Comparison of ENCODE assay signal across 8 cellular contexts in the genomic region with DNA sequence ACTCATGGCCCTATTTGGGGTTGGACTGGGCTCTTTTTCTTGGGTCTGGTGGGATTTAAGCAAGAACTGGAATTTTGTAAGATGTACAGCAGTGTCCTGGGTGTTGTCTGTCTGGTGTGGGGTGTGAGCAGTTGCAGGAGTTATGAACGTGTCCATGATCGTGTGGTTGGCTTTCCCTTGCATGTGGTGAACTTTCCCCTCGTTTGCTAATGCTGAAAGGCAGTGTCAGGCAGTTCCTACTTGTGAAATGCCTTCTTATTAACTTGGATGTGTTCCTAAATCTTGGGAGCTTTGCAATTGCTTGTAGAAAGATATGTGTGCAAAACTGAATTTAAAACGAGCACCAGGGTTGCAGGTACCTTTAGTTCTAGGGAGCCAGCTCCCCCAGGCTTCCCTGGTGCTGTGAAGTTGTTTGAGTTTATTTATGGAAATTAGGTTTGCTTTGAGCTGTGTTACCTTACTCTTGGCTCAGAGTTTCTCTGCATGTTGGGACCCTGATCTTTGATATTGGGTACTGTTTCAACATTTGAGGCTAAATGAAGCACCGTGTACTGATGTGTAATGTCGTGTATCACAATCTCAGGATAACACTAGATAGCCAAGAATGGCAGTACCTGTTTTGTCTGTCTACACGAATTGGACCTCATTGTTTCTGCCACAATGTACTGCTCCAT. TPM values are rescaled to one million over a fixed set of nuclear protein-coding genes. Genes with fewer than 3 reads are reported as not detected.
DNase-seq lines count a peak whose midpoint lies in the region; ATAC-seq, FAIRE-seq and TF ChIP-seq lines count a peak whose summit lies in the region.

No MANE protein-coding gene starts in this region.

- intact Hi-C loops in adrenal gland (cut with DNase I) = no loop called here

- no peaks in the 10 kb centered on the region for H3K9me3 ChIP-seq in adrenal gland (replicated peaks in 1 of 3)
- H3K9me3 ChIP-seq in keratinocyte (ENCODE audit: control insufficient read depth, low read depth, low read length) = no peaks in the 10 kb centered on the region
- no peaks in the 10 kb centered on the region for H3K9me3 ChIP-seq in stomach smooth muscle (ENCODE audit: control insufficient read depth in 2 of 2, low read length in 2 of 2)

- TF ChIP-seq POLR2A in adrenal gland (IDR thresholded peaks at IDR 0.05) = no peak

- H3K4me1 ChIP-seq in adrenal gland (replicated peaks in 1 of 2) (peaks cover 10% of the 10 kb centered on the region in 2 donors), keratinocyte (ENCODE audit: control insufficient read depth, extremely low read depth, insufficient read depth, low read length) (peaks cover 6% of the 10 kb centered on the region), stomach smooth muscle (ENCODE audit: control insufficient read depth, insufficient read depth, low read length) (peaks cover 7% of the 10 kb centered on the region)

- dilution Hi-C loops in keratinocyte (cut with MboI; ENCODE audit: extremely low pct_ligation_motif_present, low sequenced_read_pairs) = no loop called here

- H3K36me3 ChIP-seq in adrenal gland (replicated peaks in 1 of 2) = no peaks in the 10 kb centered on the region
- H3K36me3 ChIP-seq in keratinocyte (ENCODE audit: control insufficient read depth in 2 of 2, extremely low read depth in 1 of 2, insufficient read depth in 2 of 2, low read length in 2 of 2) = peaks cover 0 to 1% of the 10 kb centered on the region in 2 experiments
- peaks cover 0 to 3% of the 10 kb centered on the region in 2 donors for H3K36me3 ChIP-seq in stomach smooth muscle (ENCODE audit: control insufficient read depth in 2 of 2, insufficient read depth in 2 of 2, low read length in 2 of 2)

- FAIRE-seq in keratinocyte (lab: Jason Lieb, UNC) = no peak

- H3K4me1 Mint-ChIP-seq in HFFc6 (ENCODE audit: low read depth) = peaks cover 8% of the 10 kb centered on the region; the same call in 1 of the 2 replicates

- H3K9ac ChIP-seq in keratinocyte (ENCODE audit: control insufficient read depth, extremely low read depth, insufficient read depth, low read length) (peak overlapping the region; percentile 94), stomach smooth muscle (ENCODE audit: low read length in 2 of 2) (peak overlapping the region; percentile 86 to 94)

- H3K79me2 ChIP-seq in keratinocyte (ENCODE audit: control insufficient read depth, insufficient read depth, low read length) = peaks cover 24% of the 10 kb centered on the region

- peak overlapping the region; percentile 98 for H2AFZ ChIP-seq in keratinocyte (ENCODE audit: control insufficient read depth, low read length)

- H3K27ac Mint-ChIP-seq in HFFc6 = peak overlapping the region; percentile 75

- no peak for TF ChIP-seq CTCF in AG04449 (IDR thresholded peaks at IDR 0.05; ENCODE audit: insufficient read depth, low read length, missing control alignments)
- no peak for TF ChIP-seq CTCF in HFFc6 (IDR thresholded peaks at IDR 0.05)
- no peak for TF ChIP-seq CTCF in adrenal gland (IDR thresholded peaks at IDR 0.05)
- TF ChIP-seq CTCF in keratinocyte (optimal IDR thresholded peaks at IDR 0.05 in 1 of 3, IDR thresholded peaks at IDR 0.05 in 1 of 3, conservative IDR thresholded peaks at IDR 0.05 in 1 of 3; ENCODE audit: extremely low read depth in 1 of 3, insufficient read depth in 2 of 3, low read length in 3 of 3) = no peak

- H4K20me1 ChIP-seq in keratinocyte (ENCODE audit: control insufficient read depth, extremely low read depth, insufficient read depth, low read length) = no peaks in the 10 kb centered on the region

- CTCF ChIA-PET in AG04449 (lab: Yijun Ruan, JAX) = interaction anchor here (1.1 to 1.5 kb wide), 3 partner anchors 72 to 207 kb away, joined by 4 to 5 read pairs (median 5); no protein-coding TSS in a partner anchor

- POLR2A ChIA-PET in AG04449 (lab: Yijun Ruan, JAX) = no interaction called here

- peak overlapping the region; percentile 90 for H3K4me3 ChIP-seq in AG04449 (ENCODE audit: low read depth, low read length)
- peak overlapping the region in 3 of 4 donors; percentile 25 to 90 (median 86) for H3K4me3 ChIP-seq in adrenal gland
- H3K4me3 ChIP-seq in keratinocyte (ENCODE audit: control insufficient read depth in 2 of 3, extremely low read depth in 1 of 3, insufficient read depth in 2 of 3, low read depth in 1 of 3, low read length in 3 of 3) = peak overlapping the region; percentile 72 to 100 (median 99)
- H3K4me3 ChIP-seq in stomach smooth muscle (ENCODE audit: low read length in 2 of 2) = peak overlapping the region; percentile 94

- peaks cover 5% of the 10 kb centered on the region; the same call in 1 of the 2 replicates for H3K36me3 Mint-ChIP-seq in HFFc6 (ENCODE audit: low read depth)

- no peak for ATAC-seq in HG03565 (IDR thresholded peaks at IDR 0.05; ENCODE audit: unreplicated experiment)

- DNase-seq in AG04449 (ENCODE audit: low read depth, low spot score) = no peak
- DNase-seq in HFFc6 = peak; percentile 1
- DNase-seq in adrenal gland = peak in 2 of 7 donors; percentile 2 to 16
- no peak for DNase-seq in keratinocyte (ENCODE audit: low read depth, low spot score)
- DNase-seq in stimulated activated CD4-positive, alpha-beta T cell treated with anti-CD3 and anti-CD28 coated beads, Interleukin-12 subunit alpha, Interleukin-12 subunit beta, amount 100 ng/mL, for 4 hours = no peak
- no peak for DNase-seq in SKM-1 treated with dmso at 0.1 percent for 144 hours (lab: John Stamatoyannopoulos, UW; ENCODE audit: unreplicated experiment)

- 18 to 32% (median 25%) methylated on average over 7 of the region's 7 CpGs for WGBS in adrenal gland, 4 donors

- peaks cover 2% of the 10 kb centered on the region for H3K9me1 ChIP-seq in keratinocyte (ENCODE audit: control insufficient read depth, extremely low read depth, insufficient read depth, low read length)

- peaks cover 18% of the 10 kb centered on the region for H3K27me3 ChIP-seq in adrenal gland
- peaks cover 1% of the 10 kb centered on the region for H3K27me3 ChIP-seq in keratinocyte (ENCODE audit: control insufficient read depth, extremely low read depth, insufficient read depth, low read length)
- peaks cover under 1% of the 10 kb centered on the region in 2 donors for H3K27me3 ChIP-seq in stomach smooth muscle (ENCODE audit: control insufficient read depth in 1 of 2, insufficient read depth in 2 of 2, low read length in 2 of 2)

- H3K4me3 Mint-ChIP-seq in HFFc6 = peak overlapping the region; percentile 99

- H3K27ac ChIP-seq in adrenal gland = peak overlapping the region in 1 of 5 donors; percentile 58
- peak overlapping the region; percentile 83 for H3K27ac ChIP-seq in keratinocyte (ENCODE audit: control insufficient read depth, insufficient read depth, low read length)
- H3K27ac ChIP-seq in stomach smooth muscle (ENCODE audit: low read length) = no peak overlapping the region

- H3K4me2 ChIP-seq in keratinocyte (ENCODE audit: control insufficient read depth, extremely low read depth, insufficient read depth, low read depth, low read length) = peak overlapping the region; percentile 99

- no peaks in the 10 kb centered on the region for H3K9me3 Mint-ChIP-seq in HFFc6

- H3K27me3 Mint-ChIP-seq in HFFc6 (ENCODE audit: insufficient read depth) = peaks cover 9% of the 10 kb centered on the region

RNA-seq across cellular contexts. Expression of a gene that starts 35.8 kb away (rescaled TPM):
- 100 to 1,000 TPM in 3 of 6 experiments, 10 to 100 TPM in 3; 89.1 to 119 (median 99.0) TPM for total RNA-seq in HFFc6 (2021; fragmentation: NEBNext Ultra II Directional; extraction: Animal tissue kit (Norgen Biotek cat#: 25700))
- 100 to 1,000 TPM in 3 of 8 donors, 10 to 100 TPM in 5; 48.3 to 162 (median 94.6) TPM for total RNA-seq in adrenal gland
- 100 to 1,000 TPM in 1 of 3 donors, 10 to 100 TPM in 2; 37.1 to 342 (median 44.5) TPM for polyA plus RNA-seq in adrenal gland
- 85.0 to 129 TPM (median 105 TPM) in 3 replicates for polyA plus RNA-seq in keratinocyte
- 105 TPM for polyA plus RNA-seq in keratinocyte (2011; ENCODE audit: low read depth)
- 47.6 and 89.2 TPM in 2 replicates for polyA plus RNA-seq in keratinocyte (2011; cell fraction: cytosol; rRNA removed)
- 155 and 157 TPM in 2 replicates for polyA plus RNA-seq in keratinocyte (2011; cell fraction: nucleus; rRNA removed)
- 71.8 and 94.1 TPM in 2 replicates for polyA plus RNA-seq in keratinocyte (2012; ENCODE audit: low replicate concordance)
- 87.1 to 111 TPM (median 90.0 TPM) in 3 replicates for polyA minus RNA-seq in keratinocyte
- polyA minus RNA-seq in keratinocyte (2011; cell fraction: cytosol; rRNA and poly(A)+ RNA removed) = 119 TPM
- 178 and 283 TPM in 2 replicates for polyA minus RNA-seq in keratinocyte (2011; cell fraction: nucleus; rRNA and poly(A)+ RNA removed)
